Comparison of ENCODE assay signal across 1 cellular context in genomic region chr13:51583469-51583874, GRCh38.
TF ChIP-seq lines count a peak whose summit lies in the region.

No MANE protein-coding gene starts in this region.

TF ChIP-seq in SK-N-SH, 30 proteins besides CTCF, POLR2A, EP300 and RAD21 (continued from another document):
- no peak for TF ChIP-seq REST (IDR thresholded peaks at IDR 0.05; ENCODE audit: low read depth, low read length)
